Comparison of ENCODE assay signal across 10 cellular contexts in genomic region chr1:209590405-209590804, GRCh38. TPM values are rescaled to one million over a fixed set of nuclear protein-coding genes. Genes with fewer than 3 reads are reported as not detected.
DNase-seq lines count a peak whose midpoint lies in the region; ATAC-seq and TF ChIP-seq lines count a peak whose summit lies in the region.
"Had no signal": no experiment of that assay in that cellular context is flagged by ENCODE, and none has a peak within 500 bp of the region (broad histone marks: within the 10 kb centered on the region; RNA-seq: fewer than 3 reads in every experiment).

No MANE protein-coding gene starts in this region.

- TF ChIP-seq POLR2A in breast epithelium (IDR thresholded peaks at IDR 0.05), result no peak

- intact Hi-C loops in breast epithelium (cut with DNase I; ENCODE audit: low total_unique reads), result no loop called here

- H3K4me1 ChIP-seq in cardiac muscle cell (ENCODE audit: low read depth) (peaks cover 6% of the 10 kb centered on the region), osteoblast (ENCODE audit: insufficient read depth, low read length) (peaks cover 2% of the 10 kb centered on the region), breast epithelium (peaks cover 0 to 5% of the 10 kb centered on the region in 2 donors)

- H3K4me3 ChIP-seq in H7 (ENCODE audit: insufficient read depth, low read depth, low read length) (no peak overlapping the region), WI38 (ENCODE audit: low read depth, low read length) (no peak overlapping the region), cardiac muscle cell (no peak overlapping the region), osteoblast (ENCODE audit: insufficient read depth, low read length) (no peak overlapping the region), breast epithelium (no peak overlapping the region)

- no peak overlapping the region for H3K4me2 ChIP-seq in osteoblast (ENCODE audit: insufficient read depth, low read length)

- H3K9me3 ChIP-seq in cardiac muscle cell (ENCODE audit: low read depth) (no peaks in the 10 kb centered on the region), osteoblast (ENCODE audit: low read depth, low read length) (no peaks in the 10 kb centered on the region), breast epithelium (no peaks in the 10 kb centered on the region)

- H3K27me3 ChIP-seq in H7 (ENCODE audit: control insufficient read depth, insufficient read depth, low read length) (peaks cover 14% of the 10 kb centered on the region), cardiac muscle cell (no peaks in the 10 kb centered on the region), osteoblast (ENCODE audit: insufficient read depth, low read length) (peaks cover 8% of the 10 kb centered on the region), breast epithelium (no peaks in the 10 kb centered on the region)

- H3K27ac ChIP-seq in cardiac muscle cell (no peak overlapping the region), osteoblast (ENCODE audit: low read depth, low read length) (no peak overlapping the region), breast epithelium (no peak overlapping the region)

- H3K36me3 ChIP-seq in H7 (replicated peaks; ENCODE audit: control insufficient read depth, insufficient read depth, low read length) (no peaks in the 10 kb centered on the region), cardiac muscle cell (no peaks in the 10 kb centered on the region), osteoblast (ENCODE audit: insufficient read depth, low read length) (no peaks in the 10 kb centered on the region), breast epithelium (no peaks in the 10 kb centered on the region)

- TF ChIP-seq CTCF in WI38 (IDR thresholded peaks at IDR 0.05; ENCODE audit: low read depth, low read length), result peak; percentile 21; the same call in 1 of the 2 replicates
- TF ChIP-seq CTCF in cardiac muscle cell (IDR thresholded peaks at IDR 0.05; ENCODE audit: low read depth, low read length), result peak; percentile 43
- TF ChIP-seq CTCF in osteoblast (IDR thresholded peaks at IDR 0.05; ENCODE audit: extremely low read depth, low read depth, low read length), result peak; percentile 32
- TF ChIP-seq CTCF in breast epithelium (IDR thresholded peaks at IDR 0.05), result peak in 1 of 3 donors; percentile 22

- peak; percentile 69 for DNase-seq in H7
- DNase-seq in cardiac muscle cell (ENCODE audit: low read depth in 1 of 2, low spot score in 1 of 2), result peak; percentile 29 to 47
- DNase-seq in osteoblast (ENCODE audit: insufficient read length, low spot score, missing footprints), result peak; percentile 87
- DNase-seq in LoVo (ENCODE audit: low spot score), result no peak
- DNase-seq in COLO829 (ENCODE audit: low spot score), result no peak
- DNase-seq in breast epithelium (ENCODE audit: low spot score in 2 of 2), result no peak
- DNase-seq: small intestine had no signal

- H2AFZ ChIP-seq in osteoblast (ENCODE audit: low read length), result no peak overlapping the region

- no peaks in the 10 kb centered on the region for H3K79me2 ChIP-seq in osteoblast (ENCODE audit: insufficient read depth, low read length)

- H4K20me1 ChIP-seq in osteoblast (ENCODE audit: insufficient read depth, low read length), result no peaks in the 10 kb centered on the region

- no peak for ATAC-seq in HG02981 (IDR thresholded peaks at IDR 0.05; ENCODE audit: unreplicated experiment)

RNA-seq across cellular contexts. Expression of gene CAMK1G, which starts 6.9 kb away (rescaled TPM):
- 0.45 and 0.63 TPM in 2 replicates for total RNA-seq in H7 (2014; rRNA removed; shearing (Covaris generic))
- total RNA-seq in cardiac muscle cell (5.4 and 8.5 TPM in 2 replicates), osteoblast (under 0.01 and 0.72 TPM in 2 replicates), breast epithelium (1 to 10 TPM in 1 of 3 donors, under 1 TPM in 1, not detected in 1; 0.16 to 1.8 TPM)
- 5.0 and 8.7 TPM in 2 replicates for polyA plus RNA-seq in cardiac muscle cell
- polyA plus RNA-seq: IgD-negative memory B cell had no signal

Comparison
In these comparisons a context has a peak if more than half of its experiments do, and no peak if none do; other contexts are left out.
1. DNase-seq: peak in H7 (single experiment), cardiac muscle cell (2 of 2) and osteoblast (single experiment); none in LoVo (single experiment), COLO829 (single experiment) and breast epithelium (0 of 2).